Comparison of ENCODE assay signal across 8 cellular contexts in genomic region chr15:80999623-81000036, GRCh38. TPM values are rescaled to one million over a fixed set of nuclear protein-coding genes. Genes with fewer than 3 reads are reported as not detected.
DNase-seq lines count a peak whose midpoint lies in the region; ATAC-seq and TF ChIP-seq lines count a peak whose summit lies in the region.

No MANE protein-coding gene starts in this region.

- H2AFZ ChIP-seq in OCI-LY7 (ENCODE audit: low read length): peak overlapping the region; percentile 67; the same call in 1 of the 2 replicates

- H3K36me3 ChIP-seq in OCI-LY7 (ENCODE audit: insufficient read depth, low read length) (peaks cover 19% of the 10 kb centered on the region), liver (ENCODE audit: control insufficient read depth in 4 of 4, insufficient read depth in 3 of 4, low read depth in 1 of 4, low read length in 3 of 4) (no peaks in the 10 kb centered on the region)

- H3K9me3 ChIP-seq in OCI-LY7 (ENCODE audit: low read length): no peaks in the 10 kb centered on the region
- H3K9me3 ChIP-seq in liver (ENCODE audit: control insufficient read depth in 4 of 4, low read length in 3 of 4): no peaks in the 10 kb centered on the region

- intact Hi-C loops in OCI-LY7 (cut with micrococcal nuclease; ENCODE audit: unreplicated experiment): loop anchor here (5.0 to 10.0 kb wide), 3 partner anchors 268 to 1045 kb away; partner anchors contain the start of genes MEX3B and STARD5

- peak overlapping the region; percentile 95 for H3K4me3 Mint-ChIP-seq in activated naive CD4-positive, alpha-beta T cell treated with anti-CD3 and anti-CD28 coated beads, Interleukin-2, amount 10 ng/mL, durations not matched to agents 7 days and 5 days
- H3K4me3 Mint-ChIP-seq in stimulated activated naive B cell treated with anti-CD40 and anti-IgM and Interleukin-4, amounts not matched to agents 10 μg/mL and 1 μg/mL and 100 μg/mL, for 72 hours: peak overlapping the region; percentile 89 to 91

- peak overlapping the region; percentile 17 to 53 for H3K9ac ChIP-seq in liver (ENCODE audit: low read depth in 1 of 2, low read length in 2 of 2)

- H3K27ac ChIP-seq in 22Rv1 (peak overlapping the region; percentile 94), OCI-LY7 (ENCODE audit: low read depth, low read length, poor library complexity, severe bottlenecking) (peak overlapping the region; percentile 65), liver (ENCODE audit: low read depth in 1 of 2, low read length in 2 of 2) (peak overlapping the region; percentile 94 to 95)

- ATAC-seq in GM19463 (IDR thresholded peaks at IDR 0.05; ENCODE audit: unreplicated experiment): peak; percentile 26
- peak; percentile 17 to 19 for ATAC-seq in stimulated activated naive B cell treated with anti-CD40 and anti-IgM and Interleukin-4, amounts not matched to agents 10 μg/mL and 1 μg/mL and 100 μg/mL, for 72 hours (replicated peaks)

- BruUV-seq in OCI-LY7 (replicated peaks; lab: Mats Ljungman, UMichigan): TSS peak; percentile 88

- peaks cover 13% of the 10 kb centered on the region for H4K20me1 ChIP-seq in OCI-LY7 (ENCODE audit: insufficient read depth, low read length)

- in situ Hi-C loops in ACHN (cut with HindIII; ENCODE audit: low pct_ligation_motif_present, low pct_unique_long_range_greater_than_20kb, low sequenced_read_pairs): no loop called here

- DNase-seq in OCI-LY7 (ENCODE audit: low spot score): peak; percentile 77
- DNase-seq in activated naive CD4-positive, alpha-beta T cell treated with anti-CD3 and anti-CD28 coated beads, Interleukin-2, amount 10 ng/mL, durations not matched to agents 7 days and 5 days: peak; percentile 82
- DNase-seq in stimulated activated naive B cell treated with anti-CD40 and anti-IgM and Interleukin-4, amounts not matched to agents 10 μg/mL and 1 μg/mL and 100 μg/mL, for 72 hours: peak; percentile 53
- no peak for DNase-seq in NCI-H774 (lab: John Stamatoyannopoulos, UW)
- no peak for DNase-seq in ACHN

- no peak for TF ChIP-seq RAD21 in liver (IDR thresholded peaks at IDR 0.05)

- H3K27me3 Mint-ChIP-seq in activated naive CD4-positive, alpha-beta T cell treated with anti-CD3 and anti-CD28 coated beads, Interleukin-2, amount 10 ng/mL, durations not matched to agents 7 days and 5 days: no peaks in the 10 kb centered on the region
- H3K27me3 Mint-ChIP-seq in stimulated activated naive B cell treated with anti-CD40 and anti-IgM and Interleukin-4, amounts not matched to agents 10 μg/mL and 1 μg/mL and 100 μg/mL, for 72 hours: no peaks in the 10 kb centered on the region

- H3K9me2 ChIP-seq in OCI-LY7 (ENCODE audit: insufficient read depth, low read length): no peaks in the 10 kb centered on the region

- TF ChIP-seq CTCF in 22Rv1 (IDR thresholded peaks at IDR 0.05) (no peak), OCI-LY7 (conservative IDR thresholded peaks at IDR 0.05; ENCODE audit: low read length) (no peak), liver (IDR thresholded peaks at IDR 0.05; ENCODE audit: low read depth, low read length, missing input control) (no peak)

- peaks cover 62% of the 10 kb centered on the region for H3K4me1 Mint-ChIP-seq in activated naive CD4-positive, alpha-beta T cell treated with anti-CD3 and anti-CD28 coated beads, Interleukin-2, amount 10 ng/mL, durations not matched to agents 7 days and 5 days
- peaks cover 27 to 39% of the 10 kb centered on the region in 2 donors for H3K4me1 Mint-ChIP-seq in stimulated activated naive B cell treated with anti-CD40 and anti-IgM and Interleukin-4, amounts not matched to agents 10 μg/mL and 1 μg/mL and 100 μg/mL, for 72 hours

- H3K79me2 ChIP-seq in OCI-LY7 (ENCODE audit: insufficient read depth, low read depth, low read length): peaks cover 11% of the 10 kb centered on the region; the same call in 1 of the 2 replicates

- POLR2A ChIA-PET in OCI-LY7 (lab: Charles Lee): interaction anchor here (1.3 to 4.1 kb wide), 3 partner anchors 9 to 20 kb away, joined by 5 to 24 read pairs (median 11); no protein-coding TSS in a partner anchor

- 38% methylated on average over 13 of the region's 13 CpGs for WGBS in liver

- peaks cover 34% of the 10 kb centered on the region for H3K36me3 Mint-ChIP-seq in activated naive CD4-positive, alpha-beta T cell treated with anti-CD3 and anti-CD28 coated beads, Interleukin-2, amount 10 ng/mL, durations not matched to agents 7 days and 5 days
- peaks cover 12 to 15% of the 10 kb centered on the region in 2 donors for H3K36me3 Mint-ChIP-seq in stimulated activated naive B cell treated with anti-CD40 and anti-IgM and Interleukin-4, amounts not matched to agents 10 μg/mL and 1 μg/mL and 100 μg/mL, for 72 hours

- peak overlapping the region; percentile 99 for H3K27ac Mint-ChIP-seq in activated naive CD4-positive, alpha-beta T cell treated with anti-CD3 and anti-CD28 coated beads, Interleukin-2, amount 10 ng/mL, durations not matched to agents 7 days and 5 days
- peak overlapping the region; percentile 94 for H3K27ac Mint-ChIP-seq in stimulated activated naive B cell treated with anti-CD40 and anti-IgM and Interleukin-4, amounts not matched to agents 10 μg/mL and 1 μg/mL and 100 μg/mL, for 72 hours

- H3K27me3 ChIP-seq in liver (ENCODE audit: control insufficient read depth in 4 of 4, insufficient read depth in 4 of 4, low read length in 3 of 4): no peaks in the 10 kb centered on the region

- H3K4me2 ChIP-seq in OCI-LY7 (ENCODE audit: low read length): peak overlapping the region; percentile 91

- CTCF ChIA-PET in OCI-LY7 (lab: Charles Lee; ENCODE audit: unreplicated experiment): no interaction called here
- CTCF ChIA-PET in activated naive CD4-positive, alpha-beta T cell treated with anti-CD3 and anti-CD28 coated beads, Interleukin-2, amount 10 ng/mL, durations not matched to agents 7 days and 5 days (lab: Charles Lee): interaction anchor here (2.0 to 4.1 kb wide), 2 partner anchors 108 to 267 kb away, joined by 8 to 21 read pairs; no protein-coding TSS in a partner anchor

- H3K4me3 ChIP-seq in OCI-LY7 (ENCODE audit: low read depth, low read length, poor library complexity, severe bottlenecking): peak overlapping the region; percentile 77
- H3K4me3 ChIP-seq in liver (ENCODE audit: low read depth in 1 of 3, low read length in 3 of 3): peak overlapping the region in 2 of 3 donors; percentile 76 to 94

- H3K9me3 Mint-ChIP-seq in activated naive CD4-positive, alpha-beta T cell treated with anti-CD3 and anti-CD28 coated beads, Interleukin-2, amount 10 ng/mL, durations not matched to agents 7 days and 5 days: peaks cover 5% of the 10 kb centered on the region
- H3K9me3 Mint-ChIP-seq in stimulated activated naive B cell treated with anti-CD40 and anti-IgM and Interleukin-4, amounts not matched to agents 10 μg/mL and 1 μg/mL and 100 μg/mL, for 72 hours: no peaks in the 10 kb centered on the region

- H3K4me1 ChIP-seq in OCI-LY7 (ENCODE audit: insufficient read depth, low read length, poor library complexity, severe bottlenecking) (peaks cover 31% of the 10 kb centered on the region), liver (ENCODE audit: control insufficient read depth in 4 of 4, insufficient read depth in 4 of 4, low read length in 3 of 4) (peaks cover 16 to 29% (median 23%) of the 10 kb centered on the region in 4 donors)

TF ChIP-seq in liver, 16 proteins besides CTCF, POLR2A, EP300 and RAD21 (continues in another document):
- no peak for TF ChIP-seq SP1 (IDR thresholded peaks at IDR 0.05)
- TF ChIP-seq HNF4A (conservative IDR thresholded peaks at IDR 0.05): no peak
- no peak for TF ChIP-seq NR2F2 (IDR thresholded peaks at IDR 0.05)
- TF ChIP-seq ATF3 (IDR thresholded peaks at IDR 0.05): no peak
- no peak for TF ChIP-seq GABPA (IDR thresholded peaks at IDR 0.05 in 1 of 2, conservative IDR thresholded peaks at IDR 0.05 in 1 of 2)
- no peak for TF ChIP-seq HNF4G (IDR thresholded peaks at IDR 0.05)
- no peak for TF ChIP-seq REST (IDR thresholded peaks at IDR 0.05)
- no peak for TF ChIP-seq JUND (IDR thresholded peaks at IDR 0.05)
- TF ChIP-seq YY1 (IDR thresholded peaks at IDR 0.05): no peak

RNA-seq across cellular contexts. Expression of gene TLNRD1, which starts 1.1 kb away (rescaled TPM):
- 17.0 and 19.9 TPM in 2 replicates for total RNA-seq in OCI-LY7 (2014; rRNA removed; shearing (Covaris generic))
- total RNA-seq in OCI-LY7 (2022) (17.4 and 17.5 TPM in 2 replicates), liver (1 to 10 TPM; 3.5 to 5.8 TPM)
- 1 to 10 TPM; 1.1 to 3.0 TPM for polyA plus RNA-seq in liver

RNA-seq across cellular contexts. Expression of gene MESD, which starts 10.0 kb away (rescaled TPM):
- 14.9 and 17.3 TPM in 2 replicates for total RNA-seq in OCI-LY7 (2014; rRNA removed; shearing (Covaris generic))
- total RNA-seq in OCI-LY7 (2022): 27.7 and 27.9 TPM in 2 replicates
- 10 to 100 TPM; 15.3 to 16.4 TPM for total RNA-seq in liver
- 10 to 100 TPM; 17.7 to 24.0 TPM for polyA plus RNA-seq in liver

Comparison
In these comparisons a context has a peak if more than half of its experiments do, and no peak if none do; other contexts are left out.
1. DNase-seq: peak in OCI-LY7 (single experiment), activated naive CD4-positive, alpha-beta T cell treated with anti-CD3 and anti-CD28 coated beads, Interleukin-2, amount 10 ng/mL, durations not matched to agents 7 days and 5 days (single experiment) and stimulated activated naive B cell treated with anti-CD40 and anti-IgM and Interleukin-4, amounts not matched to agents 10 μg/mL and 1 μg/mL and 100 μg/mL, for 72 hours (single experiment); none in NCI-H774 (single experiment) and ACHN (single experiment).
2. Peak in every context shown above with its lines, with median percentiles within 50 percentile points of each other: H3K27ac ChIP-seq.